In the genomic region with DNA sequence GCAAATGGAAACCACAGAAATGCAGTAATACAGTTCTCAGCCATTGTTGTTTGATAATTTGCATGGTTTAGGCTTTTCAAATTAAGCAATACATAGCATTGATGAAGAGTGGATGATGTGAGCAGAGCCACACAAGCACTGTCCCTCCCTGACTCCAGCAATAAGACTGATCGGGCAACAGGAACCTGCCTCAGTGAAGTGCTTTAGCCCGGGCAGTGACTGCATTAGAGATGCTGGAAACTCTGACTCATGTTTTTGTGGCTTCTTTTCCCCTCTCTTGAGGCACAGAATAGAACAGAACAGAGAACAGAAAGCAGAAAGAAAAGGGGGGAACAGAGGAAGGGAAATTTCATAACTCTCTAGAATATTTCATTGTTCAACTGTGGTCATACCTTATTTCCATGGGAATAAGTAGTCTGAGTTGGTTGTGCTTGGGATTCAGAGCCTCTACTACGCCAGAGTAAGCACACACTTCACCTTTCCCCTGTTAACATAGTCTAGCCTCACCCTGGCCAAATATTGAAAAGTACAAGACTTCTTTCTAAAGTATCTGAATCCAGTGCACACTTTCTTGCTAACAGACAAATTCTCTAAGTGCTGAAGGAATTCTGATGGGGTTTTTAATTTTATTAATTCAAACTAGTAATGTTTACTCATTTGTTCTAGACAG, we compare ENCODE assay signal across 1 cellular context.
TF ChIP-seq lines count a peak whose summit lies in the region.

No MANE protein-coding gene starts in this region.

TF ChIP-seq in WTC11, 78 proteins besides CTCF, POLR2A, EP300 and RAD21 (continued from another document):
- TF ChIP-seq, protein P1, sequence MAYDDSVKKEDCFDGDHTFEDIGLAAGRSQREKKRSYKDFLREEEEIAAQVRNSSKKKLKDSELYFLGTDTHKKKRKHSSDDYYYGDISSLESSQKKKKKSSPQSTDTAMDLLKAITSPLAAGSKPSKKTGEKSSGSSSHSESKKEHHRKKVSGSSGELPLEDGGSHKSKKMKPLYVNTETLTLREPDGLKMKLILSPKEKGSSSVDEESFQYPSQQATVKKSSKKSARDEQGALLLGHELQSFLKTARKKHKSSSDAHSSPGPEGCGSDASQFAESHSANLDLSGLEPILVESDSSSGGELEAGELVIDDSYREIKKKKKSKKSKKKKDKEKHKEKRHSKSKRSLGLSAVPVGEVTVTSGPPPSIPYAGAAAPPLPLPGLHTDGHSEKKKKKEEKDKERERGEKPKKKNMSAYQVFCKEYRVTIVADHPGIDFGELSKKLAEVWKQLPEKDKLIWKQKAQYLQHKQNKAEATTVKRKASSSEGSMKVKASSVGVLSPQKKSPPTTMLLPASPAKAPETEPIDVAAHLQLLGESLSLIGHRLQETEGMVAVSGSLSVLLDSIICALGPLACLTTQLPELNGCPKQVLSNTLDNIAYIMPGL (CRISPR knock-in tag; IDR thresholded peaks at IDR 0.05): no peak
- TF ChIP-seq CBFB (CRISPR knock-in tag; IDR thresholded peaks at IDR 0.05; ENCODE audit: low read depth) (no peak), ATF1 (CRISPR knock-in tag; IDR thresholded peaks at IDR 0.05) (no peak)
TF ChIP-seq in WTC11: peak in this region for 0.
